In the genomic region with DNA sequence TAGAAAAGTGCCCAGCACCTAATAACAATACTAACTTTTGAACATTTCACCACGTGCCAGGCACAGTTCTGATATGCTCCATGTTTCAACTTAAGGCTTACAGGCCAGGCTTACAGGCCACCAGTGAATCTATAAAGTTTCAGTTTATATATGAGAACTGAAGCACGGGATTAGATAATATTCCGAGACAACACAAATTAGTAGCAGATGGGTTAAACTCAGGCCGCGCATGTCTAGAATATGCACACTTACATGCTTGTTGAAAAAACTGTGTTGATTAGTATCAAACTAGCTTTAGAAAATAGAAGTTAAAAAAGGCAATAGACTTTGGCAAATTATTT, we compare ENCODE assay signal across 8 cellular contexts.
DNase-seq lines count a peak whose midpoint lies in the region; ATAC-seq and TF ChIP-seq lines count a peak whose summit lies in the region.

No MANE protein-coding gene starts in this region.

- peak; percentile 4 for DNase-seq in AG08395 (ENCODE audit: low spot score)
- no peak for DNase-seq in mammary epithelial cell
- DNase-seq in stimulated activated CD8-positive, alpha-beta memory T cell treated with anti-CD3 and anti-CD28 coated beads, Interleukin-4, amount 100 ng/mL, for 48 hours = no peak
- DNase-seq in NCI-H1105 (lab: John Stamatoyannopoulos, UW) = no peak

- H3K9ac ChIP-seq in mammary epithelial cell (ENCODE audit: insufficient read depth, low read length) (peak overlapping the region; percentile 37), muscle layer of colon (ENCODE audit: low read length) (peak overlapping the region; percentile 5)

- H3K9me3 ChIP-seq in HEK293 (ENCODE audit: control insufficient read depth, insufficient read depth, low read depth, low read length) (no peaks in the 10 kb centered on the region), mammary epithelial cell (replicated peaks; ENCODE audit: insufficient read depth, low read length) (no peaks in the 10 kb centered on the region), muscle layer of colon (ENCODE audit: low read length) (no peaks in the 10 kb centered on the region)

- CTCF ChIA-PET in HEK293 (lab: Yijun Ruan, JAX) (no interaction called here), mammary epithelial cell (lab: Charles Lee; ENCODE audit: low non-redundant PET) (no interaction called here)

- no peak for TF ChIP-seq CTCF in HEK293 (tag by site-specific recombination; IDR thresholded peaks at IDR 0.05)
- TF ChIP-seq CTCF in mammary epithelial cell (conservative IDR thresholded peaks at IDR 0.05 in 1 of 2, IDR thresholded peaks at IDR 0.05 in 1 of 2; ENCODE audit: extremely low read depth in 1 of 2, insufficient read depth in 1 of 2, low read depth in 1 of 2, low read length in 2 of 2) = no peak

- H3K4me1 ChIP-seq in HEK293 (ENCODE audit: control insufficient read depth, insufficient read depth, low read length) = no peaks in the 10 kb centered on the region
- no peaks in the 10 kb centered on the region for H3K4me1 ChIP-seq in mammary epithelial cell (ENCODE audit: insufficient read depth, low read length)
- peaks cover 14% of the 10 kb centered on the region for H3K4me1 ChIP-seq in muscle layer of colon (ENCODE audit: insufficient read depth, low read length)

- POLR2A ChIA-PET in HEK293 (lab: Yijun Ruan, JAX) = interaction anchor here (0.6 to 1.2 kb wide), 5 partner anchors 9 to 1213 kb away, joined by 3 to 10 read pairs (median 4); no protein-coding TSS in a partner anchor

- BruUV-seq in mammary epithelial cell (replicated peaks; lab: Mats Ljungman, UMichigan) = TSS peak; percentile 37

- no peak for ATAC-seq in GM21423 (IDR thresholded peaks at IDR 0.05; ENCODE audit: unreplicated experiment)
- no peak for ATAC-seq in HG03565 (IDR thresholded peaks at IDR 0.05; ENCODE audit: unreplicated experiment)

- H3K4me3 ChIP-seq in HEK293 (ENCODE audit: low read depth, low read length) (peak overlapping the region; percentile 75; the same call in 1 of the 2 replicates), mammary epithelial cell (replicated peaks in 1 of 3; ENCODE audit: insufficient read depth in 1 of 3, low read depth in 2 of 3, low read length in 3 of 3) (no peak overlapping the region), muscle layer of colon (ENCODE audit: low read depth in 1 of 2, low read length in 2 of 2) (peak overlapping the region in 1 of 2 donors; percentile 6)

- H4K20me1 ChIP-seq in mammary epithelial cell (ENCODE audit: insufficient read depth, low read length) = no peaks in the 10 kb centered on the region

- H3K4me2 ChIP-seq in mammary epithelial cell (ENCODE audit: insufficient read depth, low read depth, low read length) = peak overlapping the region; percentile 32

- peaks cover 22% of the 10 kb centered on the region for H3K79me2 ChIP-seq in mammary epithelial cell (ENCODE audit: insufficient read depth, low read length)

- 79% methylated on average over 5 of the region's 5 CpGs for WGBS in mammary epithelial cell (ENCODE audit: low coverage, missing lambda C conversion rate)

- H3K27ac ChIP-seq in HEK293 (ENCODE audit: extremely low read depth, low read depth, low read length) (peak overlapping the region; percentile 18; the same call in 1 of the 2 replicates), mammary epithelial cell (ENCODE audit: insufficient read depth, low read depth, low read length) (peak overlapping the region; percentile 60), muscle layer of colon (ENCODE audit: low read depth, low read length) (peak overlapping the region; percentile 66)

- intact Hi-C loops in mammary epithelial cell (cut with micrococcal nuclease) = no loop called here

- peaks cover 5 to 25% of the 10 kb centered on the region in 2 experiments; a peak in 2 of 3 replicates for H3K36me3 ChIP-seq in HEK293 (ENCODE audit: control insufficient read depth in 2 of 2, insufficient read depth in 1 of 2, low read length in 2 of 2)
- peaks cover 2% of the 10 kb centered on the region for H3K36me3 ChIP-seq in mammary epithelial cell (ENCODE audit: insufficient read depth, low read length)
- H3K36me3 ChIP-seq in muscle layer of colon (ENCODE audit: insufficient read depth, low read length) = peaks cover 4% of the 10 kb centered on the region

- peak overlapping the region; percentile 83 for H2AFZ ChIP-seq in mammary epithelial cell (ENCODE audit: low read depth, low read length)

- in situ Hi-C loops in mammary epithelial cell (cut with MboI; ENCODE audit: low sequenced_read_pairs in 2 of 2) = no loop called here

- dilution Hi-C loops in mammary epithelial cell (cut with HindIII; ENCODE audit: low sequenced_read_pairs) = no loop called here

- H3K27me3 ChIP-seq in mammary epithelial cell (ENCODE audit: insufficient read depth, low read length) (no peaks in the 10 kb centered on the region), muscle layer of colon (ENCODE audit: control insufficient read depth in 1 of 2, insufficient read depth in 2 of 2, low read length in 2 of 2) (no peaks in the 10 kb centered on the region)

TF ChIP-seq in HEK293, 187 proteins besides CTCF, POLR2A, EP300 and RAD21 (continues in another document):
- no peak for TF ChIP-seq ZNF274 (IDR thresholded peaks at IDR 0.05; ENCODE audit: low read length)
- TF ChIP-seq ZNF274 (tag by site-specific recombination; IDR thresholded peaks at IDR 0.05; ENCODE audit: borderline replicate concordance) = no peak
- no peak for TF ChIP-seq ZNF133 (tag by site-specific recombination; IDR thresholded peaks at IDR 0.05)
- no peak for TF ChIP-seq ZNF747 (tag by site-specific recombination; IDR thresholded peaks at IDR 0.05)
- no peak for TF ChIP-seq ZNF473 (tag by site-specific recombination; IDR thresholded peaks at IDR 0.05)
- TF ChIP-seq ZNF157 (tag by site-specific recombination; IDR thresholded peaks at IDR 0.05) = no peak
- TF ChIP-seq, protein P1, sequence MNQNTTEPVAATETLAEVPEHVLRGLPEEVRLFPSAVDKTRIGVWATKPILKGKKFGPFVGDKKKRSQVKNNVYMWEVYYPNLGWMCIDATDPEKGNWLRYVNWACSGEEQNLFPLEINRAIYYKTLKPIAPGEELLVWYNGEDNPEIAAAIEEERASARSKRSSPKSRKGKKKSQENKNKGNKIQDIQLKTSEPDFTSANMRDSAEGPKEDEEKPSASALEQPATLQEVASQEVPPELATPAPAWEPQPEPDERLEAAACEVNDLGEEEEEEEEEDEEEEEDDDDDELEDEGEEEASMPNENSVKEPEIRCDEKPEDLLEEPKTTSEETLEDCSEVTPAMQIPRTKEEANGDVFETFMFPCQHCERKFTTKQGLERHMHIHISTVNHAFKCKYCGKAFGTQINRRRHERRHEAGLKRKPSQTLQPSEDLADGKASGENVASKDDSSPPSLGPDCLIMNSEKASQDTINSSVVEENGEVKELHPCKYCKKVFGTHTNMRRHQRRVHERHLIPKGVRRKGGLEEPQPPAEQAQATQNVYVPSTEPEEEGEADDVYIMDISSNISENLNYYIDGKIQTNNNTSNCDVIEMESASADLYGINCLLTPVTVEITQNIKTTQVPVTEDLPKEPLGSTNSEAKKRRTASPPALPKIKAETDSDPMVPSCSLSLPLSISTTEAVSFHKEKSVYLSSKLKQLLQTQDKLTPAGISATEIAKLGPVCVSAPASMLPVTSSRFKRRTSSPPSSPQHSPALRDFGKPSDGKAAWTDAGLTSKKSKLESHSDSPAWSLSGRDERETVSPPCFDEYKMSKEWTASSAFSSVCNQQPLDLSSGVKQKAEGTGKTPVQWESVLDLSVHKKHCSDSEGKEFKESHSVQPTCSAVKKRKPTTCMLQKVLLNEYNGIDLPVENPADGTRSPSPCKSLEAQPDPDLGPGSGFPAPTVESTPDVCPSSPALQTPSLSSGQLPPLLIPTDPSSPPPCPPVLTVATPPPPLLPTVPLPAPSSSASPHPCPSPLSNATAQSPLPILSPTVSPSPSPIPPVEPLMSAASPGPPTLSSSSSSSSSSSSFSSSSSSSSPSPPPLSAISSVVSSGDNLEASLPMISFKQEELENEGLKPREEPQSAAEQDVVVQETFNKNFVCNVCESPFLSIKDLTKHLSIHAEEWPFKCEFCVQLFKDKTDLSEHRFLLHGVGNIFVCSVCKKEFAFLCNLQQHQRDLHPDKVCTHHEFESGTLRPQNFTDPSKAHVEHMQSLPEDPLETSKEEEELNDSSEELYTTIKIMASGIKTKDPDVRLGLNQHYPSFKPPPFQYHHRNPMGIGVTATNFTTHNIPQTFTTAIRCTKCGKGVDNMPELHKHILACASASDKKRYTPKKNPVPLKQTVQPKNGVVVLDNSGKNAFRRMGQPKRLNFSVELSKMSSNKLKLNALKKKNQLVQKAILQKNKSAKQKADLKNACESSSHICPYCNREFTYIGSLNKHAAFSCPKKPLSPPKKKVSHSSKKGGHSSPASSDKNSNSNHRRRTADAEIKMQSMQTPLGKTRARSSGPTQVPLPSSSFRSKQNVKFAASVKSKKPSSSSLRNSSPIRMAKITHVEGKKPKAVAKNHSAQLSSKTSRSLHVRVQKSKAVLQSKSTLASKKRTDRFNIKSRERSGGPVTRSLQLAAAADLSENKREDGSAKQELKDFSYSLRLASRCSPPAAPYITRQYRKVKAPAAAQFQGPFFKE (tag by site-specific recombination; IDR thresholded peaks at IDR 0.05; ENCODE audit: borderline replicate concordance) = no peak
- TF ChIP-seq, protein P2, sequence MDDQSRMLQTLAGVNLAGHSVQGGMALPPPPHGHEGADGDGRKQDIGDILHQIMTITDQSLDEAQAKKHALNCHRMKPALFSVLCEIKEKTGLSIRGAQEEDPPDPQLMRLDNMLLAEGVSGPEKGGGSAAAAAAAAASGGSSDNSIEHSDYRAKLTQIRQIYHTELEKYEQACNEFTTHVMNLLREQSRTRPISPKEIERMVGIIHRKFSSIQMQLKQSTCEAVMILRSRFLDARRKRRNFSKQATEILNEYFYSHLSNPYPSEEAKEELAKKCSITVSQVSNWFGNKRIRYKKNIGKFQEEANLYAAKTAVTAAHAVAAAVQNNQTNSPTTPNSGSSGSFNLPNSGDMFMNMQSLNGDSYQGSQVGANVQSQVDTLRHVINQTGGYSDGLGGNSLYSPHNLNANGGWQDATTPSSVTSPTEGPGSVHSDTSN (CRISPR knock-in tag; IDR thresholded peaks at IDR 0.05) = no peak
